Comparison of ENCODE assay signal across 1 cellular context in genomic region chr2:190789074-190790004, GRCh38.
TF ChIP-seq lines count a peak whose summit lies in the region.

No MANE protein-coding gene starts in this region.

TF ChIP-seq in H1, 55 proteins besides CTCF, POLR2A, EP300 and RAD21:
- no peak for TF ChIP-seq TAF1 (IDR thresholded peaks at IDR 0.05; ENCODE audit: low read depth, low read length)
- TF ChIP-seq POU5F1 (IDR thresholded peaks at IDR 0.05; ENCODE audit: low read depth, low read length): no peak
- no peak for TF ChIP-seq TCF12 (IDR thresholded peaks at IDR 0.05; ENCODE audit: low read depth, low read length)
- TF ChIP-seq RNF2 (IDR thresholded peaks at IDR 0.05; ENCODE audit: borderline replicate concordance, low read depth, low read length, missing control alignments, poor library complexity, severe bottlenecking): no peak
- no peak for TF ChIP-seq MAX (IDR thresholded peaks at IDR 0.05)
- no peak for TF ChIP-seq JUND (IDR thresholded peaks at IDR 0.05; ENCODE audit: low read length)
- no peak for TF ChIP-seq TBP (IDR thresholded peaks at IDR 0.05; ENCODE audit: low read depth, low read length)
- TF ChIP-seq RXRA (IDR thresholded peaks at IDR 0.05; ENCODE audit: insufficient read depth, low read depth, low read length): no peak
- no peak for TF ChIP-seq MAFK (IDR thresholded peaks at IDR 0.05; ENCODE audit: low read depth, low read length)
- no peak for TF ChIP-seq YY1 (IDR thresholded peaks at IDR 0.05; ENCODE audit: low read depth, low read length)
- TF ChIP-seq PHF8 (conservative IDR thresholded peaks at IDR 0.05; ENCODE audit: low read depth, low read length): no peak
- no peak for TF ChIP-seq KDM1A (IDR thresholded peaks at IDR 0.05; ENCODE audit: borderline replicate concordance, low read length)
- no peak for TF ChIP-seq FOSL1 (IDR thresholded peaks at IDR 0.05; ENCODE audit: insufficient read depth, low read depth, low read length)
- TF ChIP-seq SP1 (IDR thresholded peaks at IDR 0.05; ENCODE audit: low read depth, low read length): no peak
- no peak for TF ChIP-seq ATF3 (IDR thresholded peaks at IDR 0.05; ENCODE audit: insufficient read depth, low read depth, low read length)
- TF ChIP-seq NANOG (IDR thresholded peaks at IDR 0.05; ENCODE audit: insufficient read depth, low read depth, low read length, poor library complexity, severe bottlenecking): no peak
- no peak for TF ChIP-seq CHD1 (IDR thresholded peaks at IDR 0.05; ENCODE audit: low read depth, low read length)
- no peak for TF ChIP-seq EZH2 (IDR thresholded peaks at IDR 0.05; ENCODE audit: low read depth, low read length, severe bottlenecking)
